8 cellular contexts compared by ENCODE assay signal in genomic region chrX:44875185-44875489, GRCh38. TPM values are rescaled to one million over a fixed set of nuclear protein-coding genes. Genes with fewer than 3 reads are reported as not detected.
DNase-seq lines count a peak whose midpoint lies in the region; ATAC-seq, FAIRE-seq and TF ChIP-seq lines count a peak whose summit lies in the region.

No MANE protein-coding gene starts in this region.

- FAIRE-seq in endothelial cell of umbilical vein (lab: Jason Lieb, UNC) (no peak), pancreas (lab: Jason Lieb, UNC) (no peak)

- H3K9me2 ChIP-seq in PC-3 (replicated peaks; ENCODE audit: low read length), result no peaks in the 10 kb centered on the region

- ATAC-seq in PC-3, result no peak
- no peak for ATAC-seq in pancreas
- ATAC-seq in HG03039 (IDR thresholded peaks at IDR 0.05; ENCODE audit: unreplicated experiment), result no peak

- peak overlapping the region; percentile 96 for H3K4me2 ChIP-seq in PC-3 (ENCODE audit: low read length)
- peak overlapping the region; percentile 91 for H3K4me2 ChIP-seq in endothelial cell of umbilical vein (ENCODE audit: insufficient read depth, low read length)

- peak overlapping the region; percentile 96 to 100 (median 99) for H3K4me3 Mint-ChIP-seq in CD8-positive, alpha-beta memory T cell

- POLR2A ChIA-PET in CD8-positive, alpha-beta memory T cell (lab: Charles Lee), result interaction anchor here (0.5 to 1.5 kb wide), 2 partner anchors 24 to 201 kb away, joined by 6 to 7 read pairs; no protein-coding TSS in a partner anchor
- POLR2A ChIA-PET in PC-3 (lab: Charles Lee; ENCODE audit: unreplicated experiment) (interaction anchor here (0.6 kb wide), 1 partner anchor 608 kb away, joined by 4 read pairs; no protein-coding TSS in a partner anchor), endothelial cell of umbilical vein (lab: Charles Lee) (no interaction called here)

- H3K27ac ChIP-seq in CD8-positive, alpha-beta memory T cell (ENCODE audit: low read depth, low read length), result peak overlapping the region; percentile 87
- no peak overlapping the region for H3K27ac ChIP-seq in PC-3 (ENCODE audit: low read length)
- H3K27ac ChIP-seq in endothelial cell of umbilical vein (ENCODE audit: insufficient read depth, low read depth, low read length), result no peak overlapping the region
- H3K27ac ChIP-seq in pancreas, result peak overlapping the region in 3 of 4 donors; percentile 97 to 99 (median 99)

- H2AFZ ChIP-seq in PC-3 (ENCODE audit: low read length), result no peak overlapping the region
- H2AFZ ChIP-seq in endothelial cell of umbilical vein (ENCODE audit: low read depth, low read length), result no peak overlapping the region

- peak overlapping the region; percentile 86 for H3K4me3 ChIP-seq in CD8-positive, alpha-beta memory T cell (ENCODE audit: low read length)
- H3K4me3 ChIP-seq in PC-3 (ENCODE audit: low read length) (peak overlapping the region; percentile 99), endothelial cell of umbilical vein (replicated peaks in 1 of 3; ENCODE audit: insufficient read depth in 1 of 3, low read depth in 1 of 3, low read length in 3 of 3) (peak overlapping the region; percentile 71 to 96 (median 88)), pancreas (peak overlapping the region; percentile 82 to 96 (median 92))

- H3K27me3 Mint-ChIP-seq in CD8-positive, alpha-beta memory T cell, result no peaks in the 10 kb centered on the region

- H3K9ac ChIP-seq in PC-3 (ENCODE audit: low read length), result peak overlapping the region; percentile 97
- peak overlapping the region; percentile 17 for H3K9ac ChIP-seq in endothelial cell of umbilical vein (replicated peaks; ENCODE audit: extremely low read depth, insufficient read depth, low read length)

- intact Hi-C loops in PC-3 (cut with micrococcal nuclease) (no loop called here), endothelial cell of umbilical vein (cut with micrococcal nuclease) (loop anchor here (10.0 kb wide), 1 partner anchor 900 kb away; the partner anchor contains the start of gene NDP), pancreas (cut with DNase I) (no loop called here)

- H3K79me2 ChIP-seq in PC-3 (ENCODE audit: low read length), result peaks cover 88% of the 10 kb centered on the region
- peaks cover 57% of the 10 kb centered on the region for H3K79me2 ChIP-seq in endothelial cell of umbilical vein (ENCODE audit: control insufficient read depth, insufficient read depth, low read length)

- BruUV-seq in PC-3 (replicated peaks; lab: Mats Ljungman, UMichigan) (no TSS peak), endothelial cell of umbilical vein (replicated peaks; lab: Mats Ljungman, UMichigan) (TSS peak; percentile 23)

- no peaks in the 10 kb centered on the region for H3K27me3 ChIP-seq in CD8-positive, alpha-beta memory T cell (ENCODE audit: insufficient read depth, low read length, poor library complexity, severe bottlenecking)
- H3K27me3 ChIP-seq in PC-3 (ENCODE audit: low read length), result no peaks in the 10 kb centered on the region
- no peaks in the 10 kb centered on the region for H3K27me3 ChIP-seq in endothelial cell of umbilical vein (ENCODE audit: control insufficient read depth in 2 of 2, insufficient read depth in 2 of 2, low read length in 2 of 2)
- H3K27me3 ChIP-seq in pancreas, result no peaks in the 10 kb centered on the region

- peaks cover 0 to 6% (median 0%) of the 10 kb centered on the region in 3 donors for H3K36me3 Mint-ChIP-seq in CD8-positive, alpha-beta memory T cell

- dilution Hi-C loops in endothelial cell of umbilical vein (cut with MboI; ENCODE audit: extremely low pct_ligation_motif_present, low sequenced_read_pairs), result no loop called here

- no peaks in the 10 kb centered on the region for H3K9me1 ChIP-seq in endothelial cell of umbilical vein (replicated peaks; ENCODE audit: control insufficient read depth, extremely low read depth, insufficient read depth, low read length)

- no peaks in the 10 kb centered on the region for H3K9me3 ChIP-seq in CD8-positive, alpha-beta memory T cell (ENCODE audit: low read length)
- H3K9me3 ChIP-seq in PC-3 (ENCODE audit: low read length), result no peaks in the 10 kb centered on the region
- no peaks in the 10 kb centered on the region for H3K9me3 ChIP-seq in endothelial cell of umbilical vein (replicated peaks; ENCODE audit: control insufficient read depth, insufficient read depth, low read length)
- H3K9me3 ChIP-seq in pancreas, result no peaks in the 10 kb centered on the region

- peaks cover 18% of the 10 kb centered on the region for H3K4me1 ChIP-seq in CD8-positive, alpha-beta memory T cell (ENCODE audit: insufficient read depth, low read length)
- peaks cover 8% of the 10 kb centered on the region; the same call in 1 of the 2 replicates for H3K4me1 ChIP-seq in PC-3 (ENCODE audit: insufficient read depth, low read length)
- H3K4me1 ChIP-seq in endothelial cell of umbilical vein (ENCODE audit: control insufficient read depth, extremely low read depth, insufficient read depth, low read length), result peaks cover 6% of the 10 kb centered on the region
- H3K4me1 ChIP-seq in pancreas, result peaks cover 0 to 27% (median 17%) of the 10 kb centered on the region in 3 donors

- no peak for TF ChIP-seq POLR2A in endothelial cell of umbilical vein (IDR thresholded peaks at IDR 0.05; ENCODE audit: low read depth, low read length)

- WGBS in pancreas, 2 donors, result 3 to 14% methylated on average over 5 of the region's 5 CpGs

- H3K4me1 Mint-ChIP-seq in CD8-positive, alpha-beta memory T cell, result peaks cover 55 to 66% (median 56%) of the 10 kb centered on the region in 3 donors

- H3K36me3 ChIP-seq in CD8-positive, alpha-beta memory T cell (ENCODE audit: insufficient read depth, low read length), result no peaks in the 10 kb centered on the region
- H3K36me3 ChIP-seq in PC-3 (ENCODE audit: low read depth, low read length), result 0 out of 2 replicates have a peak, but pooled peaks cover 5% of the 10 kb centered on the region
- H3K36me3 ChIP-seq in endothelial cell of umbilical vein (ENCODE audit: control insufficient read depth in 2 of 2, extremely low read depth in 1 of 2, insufficient read depth in 2 of 2, low read length in 2 of 2), result no peaks in the 10 kb centered on the region
- H3K36me3 ChIP-seq in pancreas, result no peaks in the 10 kb centered on the region

- no peaks in the 10 kb centered on the region for H3K9me3 Mint-ChIP-seq in CD8-positive, alpha-beta memory T cell

- no peaks in the 10 kb centered on the region for H3F3A ChIP-seq in PC-3 (ENCODE audit: low read length, unreplicated experiment)

- DNase-seq in CD8-positive, alpha-beta memory T cell, result no peak
- DNase-seq in PC-3 (no peak), endothelial cell of umbilical vein (ENCODE audit: low read depth, low spot score) (no peak), pancreas (no peak), Kasumi-1 (lab: John Stamatoyannopoulos, UW) (no peak), nucleus accumbens (lab: John Stamatoyannopoulos, UW) (no peak), SIG-M5 treated with dmso at 0.1 percent for 504 hours (lab: John Stamatoyannopoulos, UW; ENCODE audit: unreplicated experiment) (no peak)

- peak overlapping the region; percentile 19 to 100 (median 99) for H3K27ac Mint-ChIP-seq in CD8-positive, alpha-beta memory T cell

- H4K20me1 ChIP-seq in PC-3 (ENCODE audit: low read length) (peaks cover 34% of the 10 kb centered on the region), endothelial cell of umbilical vein (replicated peaks; ENCODE audit: control insufficient read depth, extremely low read depth, insufficient read depth, low read length) (no peaks in the 10 kb centered on the region)

- CTCF ChIA-PET in CD8-positive, alpha-beta memory T cell (lab: Charles Lee), result no interaction called here
- CTCF ChIA-PET in PC-3 (lab: Charles Lee), result no interaction called here
- CTCF ChIA-PET in endothelial cell of umbilical vein (lab: Charles Lee), result interaction anchor here (3.0 kb wide), 1 partner anchor 195 kb away, joined by 16 read pairs; no protein-coding TSS in a partner anchor

- TF ChIP-seq CTCF in PC-3 (conservative IDR thresholded peaks at IDR 0.05; ENCODE audit: low read depth, low read length) (no peak), endothelial cell of umbilical vein (IDR thresholded peaks at IDR 0.05; ENCODE audit: extremely low read depth in 1 of 2, insufficient read depth in 1 of 2, low read depth in 1 of 2, low read length in 2 of 2) (no peak), pancreas (IDR thresholded peaks at IDR 0.05) (no peak)

TF ChIP-seq in endothelial cell of umbilical vein, 7 proteins besides CTCF, POLR2A, EP300 and RAD21 (continues in another document):
- no peak for TF ChIP-seq FOS (IDR thresholded peaks at IDR 0.05; ENCODE audit: borderline replicate concordance, insufficient read depth, low read length)
- no peak for TF ChIP-seq POLR2AphosphoS5 (IDR thresholded peaks at IDR 0.05; ENCODE audit: insufficient read depth, low read depth, low read length)
- TF ChIP-seq MAX (IDR thresholded peaks at IDR 0.05; ENCODE audit: insufficient read depth, insufficient read length), result no peak

RNA-seq across cellular contexts. Expression of gene KDM6A, which starts 2.1 kb away (rescaled TPM):
- total RNA-seq in CD8-positive, alpha-beta memory T cell, result 10 to 100 TPM; 20.7 to 21.5 TPM
- 23.7 TPM for polyA plus RNA-seq in CD8-positive, alpha-beta memory T cell
- total RNA-seq in PC-3 (2014; rRNA removed) (27.2 and 31.3 TPM in 2 replicates), endothelial cell of umbilical vein (16.1 and 20.6 TPM in 2 replicates), pancreas (10 to 100 TPM in 5 of 6 donors, 1 to 10 TPM in 1; 8.7 to 27.5 (median 16.3) TPM)
- polyA plus RNA-seq in endothelial cell of umbilical vein (8.5 and 9.0 TPM in 2 replicates), pancreas (10 to 100 TPM in 1 of 2 donors, 1 to 10 TPM in 1; 5.5 to 16.9 TPM)
- polyA plus RNA-seq in endothelial cell of umbilical vein (2011; cell fraction: cytosol; rRNA removed), result 7.0 and 8.9 TPM in 2 replicates
- polyA plus RNA-seq in endothelial cell of umbilical vein (2011; cell fraction: nucleus; rRNA removed), result 33.7 and 41.3 TPM in 2 replicates
- polyA plus RNA-seq in endothelial cell of umbilical vein (2012), result 7.4 and 9.8 TPM in 2 replicates
- 37.4 and 47.2 TPM in 2 replicates for polyA minus RNA-seq in endothelial cell of umbilical vein
- polyA minus RNA-seq in endothelial cell of umbilical vein (2011; cell fraction: cytosol; rRNA and poly(A)+ RNA removed), result 29.2 TPM
- polyA minus RNA-seq in endothelial cell of umbilical vein (2011; cell fraction: nucleus; rRNA and poly(A)+ RNA removed), result 71.6 and 94.4 TPM in 2 replicates

RNA-seq across cellular contexts. Expression of gene DUSP21, which starts 31.3 kb away (rescaled TPM):
- total RNA-seq in CD8-positive, alpha-beta memory T cell, result not detected
- polyA plus RNA-seq in CD8-positive, alpha-beta memory T cell, result not detected
- total RNA-seq in PC-3 (2014; rRNA removed), result not detected in 2 replicates
- not detected in 2 replicates for total RNA-seq in endothelial cell of umbilical vein
- polyA plus RNA-seq in endothelial cell of umbilical vein, result not detected in 2 replicates
- not detected in 2 replicates for polyA plus RNA-seq in endothelial cell of umbilical vein (2011; cell fraction: cytosol; rRNA removed)
- not detected in 2 replicates for polyA plus RNA-seq in endothelial cell of umbilical vein (2011; cell fraction: nucleus; rRNA removed)
- not detected in 2 replicates for polyA plus RNA-seq in endothelial cell of umbilical vein (2012)
- not detected in 2 replicates for polyA minus RNA-seq in endothelial cell of umbilical vein
- polyA minus RNA-seq in endothelial cell of umbilical vein (2011; cell fraction: cytosol; rRNA and poly(A)+ RNA removed), result not detected
- polyA minus RNA-seq in endothelial cell of umbilical vein (2011; cell fraction: nucleus; rRNA and poly(A)+ RNA removed), result not detected in 2 replicates
- total RNA-seq in pancreas, result not detected
- not detected for polyA plus RNA-seq in pancreas

Comparison
In these comparisons a context has a peak if more than half of its experiments do, and no peak if none do; other contexts are left out.
1. H3K27ac ChIP-seq: peak in CD8-positive, alpha-beta memory T cell (single experiment) and pancreas (3 of 4); none in PC-3 (single experiment) and endothelial cell of umbilical vein (single experiment).
2. Peak in every context shown above with its lines, with median percentiles within 50 percentile points of each other: H3K4me3 ChIP-seq.